ENCODE assay signal across 8 cellular contexts in the genomic region with DNA sequence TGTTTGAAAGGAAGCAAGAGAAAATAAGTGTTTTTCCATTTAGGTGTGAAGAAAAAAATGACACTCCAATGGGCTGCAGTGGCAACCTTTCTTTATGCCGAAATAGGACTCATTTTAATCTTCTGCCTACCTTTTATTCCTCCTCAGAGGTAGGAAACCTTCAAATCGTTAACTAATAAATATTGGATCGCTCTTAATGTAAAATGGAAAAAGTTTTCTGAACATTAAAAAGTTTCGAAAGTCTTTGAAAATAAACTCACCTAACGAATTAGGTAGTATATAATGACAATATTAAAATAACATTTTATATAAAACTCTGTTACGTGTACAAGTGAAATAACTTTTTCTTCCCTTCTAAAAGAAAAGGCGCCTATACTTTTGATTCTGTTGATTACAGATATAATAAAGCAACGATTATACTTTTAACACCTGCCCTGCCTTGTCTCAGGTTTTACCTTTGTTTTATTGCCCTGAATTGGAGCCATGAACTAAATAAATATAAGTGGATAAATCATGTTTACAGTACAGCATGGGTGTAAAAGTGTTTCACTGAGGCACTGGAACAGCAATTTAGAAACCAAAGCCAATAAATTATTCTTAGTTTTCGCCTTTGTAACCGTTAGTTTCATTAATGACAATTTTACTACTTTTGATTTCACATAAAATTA. TPM values are rescaled to one million over a fixed set of nuclear protein-coding genes. Genes with fewer than 3 reads are reported as not detected.
DNase-seq lines count a peak whose midpoint lies in the region; ATAC-seq and TF ChIP-seq lines count a peak whose summit lies in the region.

No MANE protein-coding gene starts in this region.

- ATAC-seq in HG02938 (IDR thresholded peaks at IDR 0.05; ENCODE audit: unreplicated experiment) = no peak
- no peak for ATAC-seq in GM18498 (IDR thresholded peaks at IDR 0.05; ENCODE audit: unreplicated experiment)

- peaks cover 0 to 6% of the 10 kb centered on the region in 2 donors for H3K4me1 ChIP-seq in breast epithelium

- H3K4me3 ChIP-seq in HL-60 (replicated peaks; ENCODE audit: insufficient read depth, low read length) (peak overlapping the region; percentile 86), breast epithelium (peak overlapping the region; percentile 69 to 84 (median 81))

- H3K9me3 Mint-ChIP-seq in mesothelial cell of epicardium = no peaks in the 10 kb centered on the region

- peaks cover 17% of the 10 kb centered on the region for H3K4me1 Mint-ChIP-seq in mesothelial cell of epicardium

- H3K36me3 Mint-ChIP-seq in mesothelial cell of epicardium = peaks cover 10% of the 10 kb centered on the region

- H3K27ac ChIP-seq in 22Rv1 (peak overlapping the region; percentile 66), HL-60 (replicated peaks) (peak overlapping the region; percentile 61), breast epithelium (peak overlapping the region; percentile 93)

- no peaks in the 10 kb centered on the region for H3K9me3 ChIP-seq in breast epithelium

- DNase-seq in HL-60 (ENCODE audit: low read depth in 1 of 2, low spot score in 1 of 2) = no peak
- DNase-seq in breast epithelium (ENCODE audit: low spot score in 2 of 2) = no peak
- no peak for DNase-seq in mesothelial cell of epicardium (ENCODE audit: low spot score in 2 of 2, unreplicated experiment in 2 of 2)
- no peak for DNase-seq in mucosa of gallbladder (ENCODE audit: low spot score)
- DNase-seq in NCI-H774 (lab: John Stamatoyannopoulos, UW) = no peak

- TF ChIP-seq POLR2A in breast epithelium (IDR thresholded peaks at IDR 0.05) = no peak

- H3K27me3 ChIP-seq in HL-60 (ENCODE audit: insufficient read depth, poor library complexity, severe bottlenecking) (no peaks in the 10 kb centered on the region), breast epithelium (no peaks in the 10 kb centered on the region)

- H3K27me3 Mint-ChIP-seq in mesothelial cell of epicardium (ENCODE audit: low read depth) = no peaks in the 10 kb centered on the region

- peak overlapping the region; percentile 50 for H3K27ac Mint-ChIP-seq in mesothelial cell of epicardium

- H3K36me3 ChIP-seq in breast epithelium = no peaks in the 10 kb centered on the region

- H3K4me3 Mint-ChIP-seq in mesothelial cell of epicardium = peak overlapping the region; percentile 76

- intact Hi-C loops in breast epithelium (cut with DNase I; ENCODE audit: low total_unique reads) = no loop called here

- TF ChIP-seq CTCF in 22Rv1 (IDR thresholded peaks at IDR 0.05) (no peak; the same call in 1 of the 2 replicates), HL-60 (IDR thresholded peaks at IDR 0.05; ENCODE audit: insufficient read depth, low read length) (no peak), breast epithelium (IDR thresholded peaks at IDR 0.05) (no peak), mesothelial cell of epicardium (IDR thresholded peaks at IDR 0.05; ENCODE audit: unreplicated experiment) (no peak)

RNA-seq across cellular contexts. Expression of a gene that starts 0.8 kb away (rescaled TPM):
- 100 to 1,000 TPM in 1 of 3 donors, 10 to 100 TPM in 2; 68.8 to 101 (median 78.2) TPM for total RNA-seq in breast epithelium
- 28.1 to 31.9 TPM (median 30.0 TPM) in 3 replicates for total RNA-seq in mesothelial cell of epicardium
- 39.2 TPM for total RNA-seq in mucosa of gallbladder

RNA-seq across cellular contexts. Expression of a gene that starts 17.1 kb away (rescaled TPM):
- total RNA-seq in breast epithelium (10 to 100 TPM in 1 of 3 donors, 1 to 10 TPM in 2; 6.6 to 10.5 (median 9.0) TPM), mesothelial cell of epicardium (10.8 to 14.1 TPM (median 12.8 TPM) in 3 replicates), mucosa of gallbladder (6.6 TPM)

RNA-seq across cellular contexts. Expression of a gene that starts 17.1 kb away (rescaled TPM):
- total RNA-seq in breast epithelium = 10 to 100 TPM; 35.2 to 61.2 (median 38.0) TPM
- total RNA-seq in mesothelial cell of epicardium = 47.7 to 52.0 TPM (median 48.1 TPM) in 3 replicates
- 34.6 TPM for total RNA-seq in mucosa of gallbladder
